ENCODE assay signal across 8 cellular contexts in genomic region chr4:38860788-38861424, GRCh38. TPM values are rescaled to one million over a fixed set of nuclear protein-coding genes. Genes with fewer than 3 reads are reported as not detected.
DNase-seq lines count a peak whose midpoint lies in the region; ATAC-seq and TF ChIP-seq lines count a peak whose summit lies in the region.

No MANE protein-coding gene starts in this region.

- no peak overlapping the region for H3K18ac ChIP-seq in neuronal stem cell (ENCODE audit: low read length)

- no peaks in the 10 kb centered on the region for H3K79me1 ChIP-seq in neuronal stem cell (ENCODE audit: low read depth, low read length)

- H3K9me3 ChIP-seq in neuronal stem cell (replicated peaks in 1 of 2; ENCODE audit: control insufficient read depth in 2 of 2, insufficient read depth in 1 of 2, low read depth in 1 of 2, low read length in 2 of 2) = no peaks in the 10 kb centered on the region

- peak; percentile 66 for TF ChIP-seq CTCF in LNCaP clone FGC (IDR thresholded peaks at IDR 0.05; ENCODE audit: control insufficient read depth, extremely low read depth, insufficient read depth)

- no peaks in the 10 kb centered on the region for H3K27me3 ChIP-seq in neuronal stem cell (ENCODE audit: control insufficient read depth in 3 of 3, insufficient read depth in 3 of 3, low read depth in 1 of 3, low read length in 3 of 3)

- no peak overlapping the region for H4K91ac ChIP-seq in neuronal stem cell (ENCODE audit: low read depth, low read length, poor library complexity)

- H2BK5ac ChIP-seq in neuronal stem cell (ENCODE audit: low read length) = no peak overlapping the region

- H3K9ac ChIP-seq in neuronal stem cell (ENCODE audit: low read depth, low read length, poor library complexity) = no peak overlapping the region

- H3K36me3 ChIP-seq in neuronal stem cell (replicated peaks in 1 of 2; ENCODE audit: control insufficient read depth in 2 of 2, insufficient read depth in 2 of 2, low read length in 2 of 2) = no peaks in the 10 kb centered on the region

- H2BK120ac ChIP-seq in neuronal stem cell (ENCODE audit: low read depth, low read length) = no peak overlapping the region

- ATAC-seq in GM19455 (IDR thresholded peaks at IDR 0.05; ENCODE audit: unreplicated experiment) = peak; percentile 47

- DNase-seq in COR-L47 (lab: John Stamatoyannopoulos, UW) = peak; percentile 34
- no peak for DNase-seq in LNCaP clone FGC (ENCODE audit: low read depth)
- peak; percentile 34 for DNase-seq in activated CD4-positive, alpha-beta T cell treated with anti-CD3 and anti-CD28 coated beads for 1 hour
- peak; percentile 70 for DNase-seq in ecto neural progenitor cell (ENCODE audit: low spot score)
- DNase-seq in neuronal stem cell (ENCODE audit: low spot score) = peak; percentile 53
- DNase-seq in cortex of kidney (lab: John Stamatoyannopoulos, UW) = no peak
- DNase-seq in NCI-H2107 (lab: John Stamatoyannopoulos, UW) = no peak

- WGBS in neuronal stem cell (ENCODE audit: extremely low coverage in 2 of 2, insufficient read length in 2 of 2, insufficient replicate concordance in 1 of 2), 2 donors = no CpG with 5 or more reads among the region's 5 CpGs

- no peak overlapping the region for H2AK5ac ChIP-seq in neuronal stem cell (ENCODE audit: low read depth, low read length)

- H3K4me3 ChIP-seq in LNCaP clone FGC (ENCODE audit: low read depth, low read length) = no peak overlapping the region
- H3K4me3 ChIP-seq in neuronal stem cell (ENCODE audit: low read length in 2 of 2) = no peak overlapping the region

- no peak overlapping the region for H2BK15ac ChIP-seq in neuronal stem cell (ENCODE audit: low read length)

- no peak overlapping the region for H2BK12ac ChIP-seq in neuronal stem cell (ENCODE audit: low read length)

- no peak overlapping the region for H3K23ac ChIP-seq in neuronal stem cell (ENCODE audit: low read depth, low read length, poor library complexity)

- H3K4me1 ChIP-seq in neuronal stem cell (ENCODE audit: control insufficient read depth in 2 of 2, insufficient read depth in 1 of 2, low read depth in 1 of 2, low read length in 2 of 2) = no peaks in the 10 kb centered on the region

- H3K4ac ChIP-seq in neuronal stem cell (ENCODE audit: low read length) = no peak overlapping the region

- no peak overlapping the region for H3K14ac ChIP-seq in neuronal stem cell (ENCODE audit: low read length)

- no peak overlapping the region for H3K27ac ChIP-seq in neuronal stem cell (replicated peaks; ENCODE audit: low read length)

- no peak overlapping the region for H3K4me2 ChIP-seq in neuronal stem cell (ENCODE audit: insufficient read depth, low read length, poor library complexity, severe bottlenecking)

- no peak overlapping the region for H2AFZ ChIP-seq in neuronal stem cell (ENCODE audit: low read length)

- H4K8ac ChIP-seq in neuronal stem cell (ENCODE audit: low read depth, low read length) = no peak overlapping the region

RNA-seq across cellular contexts. Expression of gene TLR6, which starts 4.3 kb away (rescaled TPM):
- polyA plus RNA-seq in neuronal stem cell (2013, experiment 1 of 2) = 0.01 TPM
- 0.01 TPM for polyA plus RNA-seq in neuronal stem cell (2013, experiment 2 of 2)

RNA-seq across cellular contexts. Expression of gene FAM114A1, which starts 6.7 kb away (rescaled TPM):
- polyA plus RNA-seq in neuronal stem cell (2013, experiment 1 of 2) = 6.7 TPM
- polyA plus RNA-seq in neuronal stem cell (2013, experiment 2 of 2) = 8.1 TPM

RNA-seq across cellular contexts. Expression of gene TLR1, which starts 56.3 kb away (rescaled TPM):
- not detected for polyA plus RNA-seq in neuronal stem cell (2013, experiment 1 of 2)
- 0.04 TPM for polyA plus RNA-seq in neuronal stem cell (2013, experiment 2 of 2)

Comparison
In these comparisons a context has a peak if more than half of its experiments do, and no peak if none do; other contexts are left out.
1. DNase-seq: peak in COR-L47 (single experiment), activated CD4-positive, alpha-beta T cell treated with anti-CD3 and anti-CD28 coated beads for 1 hour (single experiment), ecto neural progenitor cell (single experiment) and neuronal stem cell (single experiment); none in LNCaP clone FGC (single experiment), cortex of kidney (single experiment) and NCI-H2107 (single experiment).